Comparison of ENCODE assay signal across 8 cellular contexts in genomic region chr11:46916669-46917108, GRCh38. TPM values are rescaled to one million over a fixed set of nuclear protein-coding genes. Genes with fewer than 3 reads are reported as not detected.
A peak's percentile ranks its signal among the peaks of the same experiment; 100 is the strongest.
DNase-seq lines count a peak whose midpoint lies in the region; ATAC-seq and TF ChIP-seq lines count a peak whose summit lies in the region.

No MANE protein-coding gene starts in this region.

- H3K9me2 ChIP-seq in MM.1S (replicated peaks; ENCODE audit: insufficient read depth, low read length), result no peaks in the 10 kb centered on the region

- H3K27ac ChIP-seq in MM.1S (ENCODE audit: low read length), result no peak overlapping the region

- H3K4me3 ChIP-seq in kidney epithelial cell (ENCODE audit: low read depth, low read length) (peak overlapping the region; percentile 63), MM.1S (ENCODE audit: low read length) (no peak overlapping the region)

- H3F3A ChIP-seq in MM.1S (ENCODE audit: insufficient read depth, low read length), result no peaks in the 10 kb centered on the region; the same call in 1 of the 2 replicates

- peak; percentile 32 for ATAC-seq in stimulated activated naive CD8-positive, alpha-beta T cell treated with anti-CD3 and anti-CD28 coated beads, Interleukin-15, Interleukin-2, amounts not matched to agents 100 U/mL and 50 U/mL, for 24 hours
- ATAC-seq in HG02759 (IDR thresholded peaks at IDR 0.05; ENCODE audit: unreplicated experiment), result no peak

- no peaks in the 10 kb centered on the region for H3K27me3 ChIP-seq in kidney epithelial cell (ENCODE audit: control insufficient read depth, insufficient read depth, low read length)
- H3K27me3 ChIP-seq in MM.1S (replicated peaks; ENCODE audit: insufficient read depth, low read length), result peaks cover 27% of the 10 kb centered on the region

- H3K36me3 ChIP-seq in kidney epithelial cell (ENCODE audit: control insufficient read depth, insufficient read depth, low read length), result no peaks in the 10 kb centered on the region
- no peaks in the 10 kb centered on the region for H3K36me3 ChIP-seq in MM.1S (replicated peaks; ENCODE audit: insufficient read depth, low read length)

- H3K79me2 ChIP-seq in MM.1S (ENCODE audit: low read length), result no peaks in the 10 kb centered on the region

- H3K9me3 ChIP-seq in MM.1S (replicated peaks; ENCODE audit: insufficient read depth, low read length), result no peaks in the 10 kb centered on the region

- no peak overlapping the region for H3K9ac ChIP-seq in MM.1S (ENCODE audit: low read length)

- no peak overlapping the region for H2AFZ ChIP-seq in MM.1S (ENCODE audit: low read length)

- peaks cover 11% of the 10 kb centered on the region; the same call in 1 of the 2 replicates for H3K4me1 ChIP-seq in MM.1S (ENCODE audit: low read length)

- H4K20me1 ChIP-seq in MM.1S (ENCODE audit: insufficient read depth, low read length), result no peaks in the 10 kb centered on the region

- no peak overlapping the region for H3K4me2 ChIP-seq in MM.1S (ENCODE audit: low read depth, low read length)

- DNase-seq in 8988T (peak; percentile 97), GM04503 (ENCODE audit: low read depth) (peak; percentile 33), cerebellum (ENCODE audit: low spot score) (peak; percentile 52), kidney epithelial cell (ENCODE audit: low read depth) (no peak), MM.1S (no peak)
- peak; percentile 27 for DNase-seq in stimulated activated naive CD8-positive, alpha-beta T cell treated with anti-CD3 and anti-CD28 coated beads, Interleukin-15, Interleukin-2, amounts not matched to agents 100 U/mL and 50 U/mL, for 24 hours

- TF ChIP-seq CTCF in kidney epithelial cell (IDR thresholded peaks at IDR 0.05; ENCODE audit: insufficient read depth, low read length, poor library complexity, severe bottlenecking) (peak; percentile 36), MM.1S (IDR thresholded peaks at IDR 0.05; ENCODE audit: low read length) (no peak)

TF ChIP-seq in PFSK-1, 5 proteins besides CTCF, POLR2A, EP300 and RAD21:
- no peak for TF ChIP-seq REST (IDR thresholded peaks at IDR 0.05; ENCODE audit: insufficient read depth in 1 of 2, low read depth in 2 of 2, low read length in 2 of 2)
- TF ChIP-seq TAF1 (IDR thresholded peaks at IDR 0.05; ENCODE audit: borderline replicate concordance, insufficient read depth, low read length), result peak; percentile 53; the same call in 1 of the 2 replicates
- no peak for TF ChIP-seq POLR2AphosphoS5 (IDR thresholded peaks at IDR 0.05; ENCODE audit: low read depth, low read length)
- peak; percentile 20; the same call in 1 of the 2 replicates for TF ChIP-seq SIN3A (IDR thresholded peaks at IDR 0.05; ENCODE audit: borderline replicate concordance, insufficient read depth, low read length)

RNA-seq across cellular contexts. Expression of gene LRP4, which starts 1.7 kb away (rescaled TPM):
- 37.8 TPM for polyA plus RNA-seq in PFSK-1 (2012; ENCODE audit: insufficient read length, low read depth)
- 21.2 TPM for total RNA-seq in cerebellum
- 6.1 and 9.9 TPM in 2 replicates for total RNA-seq in kidney epithelial cell

RNA-seq across cellular contexts. Expression of gene CSTPP1, which starts 19.9 kb away (rescaled TPM):
- polyA plus RNA-seq in PFSK-1 (2012; ENCODE audit: insufficient read length, low read depth), result 26.0 TPM
- total RNA-seq in cerebellum (63.5 TPM), kidney epithelial cell (31.5 and 45.6 TPM in 2 replicates)

Comparison
In these comparisons a context has a peak if more than half of its experiments do, and no peak if none do; other contexts are left out.
1. DNase-seq: peak in 8988T (single experiment), GM04503 (single experiment), cerebellum (single experiment) and stimulated activated naive CD8-positive, alpha-beta T cell treated with anti-CD3 and anti-CD28 coated beads, Interleukin-15, Interleukin-2, amounts not matched to agents 100 U/mL and 50 U/mL, for 24 hours (single experiment); none in kidney epithelial cell (single experiment) and MM.1S (single experiment).